22 cellular contexts compared by ENCODE assay signal in the genomic region with DNA sequence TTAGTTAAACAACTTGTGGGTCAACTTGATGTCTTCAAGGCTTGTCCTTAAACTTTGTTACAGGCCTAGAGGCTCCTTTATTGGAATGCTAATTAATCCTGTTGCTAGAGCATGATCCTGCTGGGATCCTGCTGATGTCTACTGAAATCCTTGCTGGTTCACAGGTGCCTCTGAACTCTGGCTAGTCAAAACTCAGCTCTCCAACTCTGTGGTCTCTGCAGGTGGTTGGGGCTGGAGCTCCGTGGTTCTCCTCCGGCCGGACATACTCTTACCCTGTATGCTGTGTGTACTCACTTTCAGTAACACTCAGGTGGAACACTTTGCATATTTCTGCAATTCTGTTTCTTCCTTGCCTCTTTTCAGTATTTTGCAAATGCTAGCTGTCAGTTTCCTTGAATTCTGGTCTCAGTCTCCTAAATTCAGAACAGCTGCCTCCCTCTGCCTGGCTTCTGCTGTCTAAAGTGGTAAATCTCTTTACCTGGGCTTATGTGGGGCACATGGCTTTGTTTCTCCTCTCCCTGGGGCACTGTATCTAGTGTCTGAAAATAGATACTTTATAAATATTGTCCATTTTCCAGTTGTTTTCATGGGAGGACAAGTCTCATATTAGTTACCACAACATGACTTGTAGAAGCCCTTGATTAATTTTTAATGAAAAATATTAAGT.
DNase-seq lines count a peak whose midpoint lies in the region; ATAC-seq and TF ChIP-seq lines count a peak whose summit lies in the region.
"Had no signal": no experiment of that assay in that cellular context is flagged by ENCODE, and none has a peak within 500 bp of the region (broad histone marks: within the 10 kb centered on the region; RNA-seq: fewer than 3 reads in every experiment).

No MANE protein-coding gene starts in this region.

- peak; percentile 24 for DNase-seq in NCI-H69 (lab: John Stamatoyannopoulos, UW)
- DNase-seq in iPS-NIHi11 (ENCODE audit: low spot score) = peak; percentile 36
- no peak for DNase-seq in Right ventricle myocardium superior
- no peak for DNase-seq in DMS53 treated with DMSO at 0.1 percent for 48 hours (lab: John Stamatoyannopoulos, UW; ENCODE audit: unreplicated experiment)
- DNase-seq in ascending aorta (ENCODE audit: low spot score in 2 of 2) = no peak
- no peak for DNase-seq in suprapubic skin (ENCODE audit: low spot score in 2 of 2)
- DNase-seq: activated effector memory CD4-positive, alpha-beta T cell treated with anti-CD3 and anti-CD28 coated beads, Interleukin-2, amount 50 U/mL, for 16 hours; CD8-positive, alpha-beta T cell; DMS53; kidney glomerular epithelial cell; NCI-H1436; NCI-H526 treated with DMSO at 0.1 percent for 48 hours; nucleus accumbens; PC-3; stimulated activated CD4-positive, alpha-beta T cell treated with anti-CD3 and anti-CD28 coated beads, Interleukin-4, amount 100 ng/mL, for 1 hour; stimulated activated naive CD8-positive, alpha-beta T cell treated with anti-CD3 and anti-CD28 coated beads, Interleukin-15, amount 100 ng/mL, for 72 hours; trophoblast cell had no signal

- H3K27me3 ChIP-seq in ascending aorta (no peaks in the 10 kb centered on the region), suprapubic skin (no peaks in the 10 kb centered on the region)
- H3K27me3 ChIP-seq: cardiac muscle cell had no signal

- H3K4me3 ChIP-seq in ascending aorta (no peak overlapping the region), suprapubic skin (no peak overlapping the region)
- H3K4me3 ChIP-seq: cardiac muscle cell, smooth muscle cell had no signal

- 97% methylated on average over 3 of the region's 3 CpGs for WGBS in suprapubic skin

- ATAC-seq in GM18907 (IDR thresholded peaks at IDR 0.05; ENCODE audit: unreplicated experiment) (peak; percentile 49), HG02870 (IDR thresholded peaks at IDR 0.05; ENCODE audit: unreplicated experiment) (peak; percentile 81), Right ventricle myocardium superior (ENCODE audit: poor library complexity) (no peak)
- ATAC-seq: CD8-positive, alpha-beta T cell; HepG2; PC-3; stimulated activated naive CD8-positive, alpha-beta T cell treated with anti-CD3 and anti-CD28 coated beads, Interleukin-15, amount 100 ng/mL, for 72 hours had no signal

- peaks cover 0 to 7% of the 10 kb centered on the region in 2 donors for H3K36me3 ChIP-seq in ascending aorta
- H3K36me3 ChIP-seq in suprapubic skin = peaks cover 6% of the 10 kb centered on the region
- H3K36me3 ChIP-seq: cardiac muscle cell had no signal

- H3K27ac ChIP-seq in ascending aorta = no peak overlapping the region
- no peak overlapping the region for H3K27ac ChIP-seq in suprapubic skin
- H3K27ac ChIP-seq: cardiac muscle cell had no signal

- intact Hi-C loops in Right ventricle myocardium superior (cut with DNase I) = no loop called here
- intact Hi-C loops in ascending aorta (cut with DNase I) = no loop called here

- H3K9me3 ChIP-seq in ascending aorta (no peaks in the 10 kb centered on the region), suprapubic skin (no peaks in the 10 kb centered on the region)

- no peak for TF ChIP-seq CTCF in ascending aorta (IDR thresholded peaks at IDR 0.05)
- no peak for TF ChIP-seq CTCF in suprapubic skin (IDR thresholded peaks at IDR 0.05)

- no peak for TF ChIP-seq EP300 in suprapubic skin (IDR thresholded peaks at IDR 0.05)

- TF ChIP-seq POLR2A in suprapubic skin (IDR thresholded peaks at IDR 0.05) = no peak

- H3K4me1 ChIP-seq in ascending aorta (no peaks in the 10 kb centered on the region), suprapubic skin (no peaks in the 10 kb centered on the region)

Comparison
In these comparisons a context has a peak if more than half of its experiments do, and no peak if none do; other contexts are left out.
1. DNase-seq: peak in NCI-H69 (single experiment) and iPS-NIHi11 (single experiment); none in Right ventricle myocardium superior (single experiment), DMS53 treated with DMSO at 0.1 percent for 48 hours (single experiment), ascending aorta (0 of 2) and suprapubic skin (0 of 2).